Comparison of ENCODE assay signal across 31 cellular contexts in the genomic region with DNA sequence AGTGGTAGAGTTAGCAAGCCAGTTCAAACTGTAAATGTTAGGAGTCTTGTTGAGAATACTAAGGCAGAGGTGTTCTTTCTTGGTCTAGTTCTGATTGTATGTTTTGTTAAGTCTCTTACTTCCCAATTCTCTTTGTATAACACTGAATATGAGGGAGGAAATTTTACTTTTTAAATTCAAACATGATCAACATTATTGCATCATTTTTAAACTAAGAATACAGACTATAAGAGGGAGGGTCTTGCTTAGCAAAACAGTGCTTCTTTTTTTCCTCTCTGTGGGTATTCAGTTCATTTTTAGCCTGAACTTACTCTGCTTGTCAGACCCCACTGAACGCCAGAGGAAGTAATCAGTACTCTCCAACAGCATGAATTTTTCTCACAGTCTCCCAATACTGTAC.
A peak's percentile ranks its signal among the peaks of the same experiment; 100 is the strongest.
DNase-seq lines count a peak whose midpoint lies in the region; ATAC-seq, FAIRE-seq and TF ChIP-seq lines count a peak whose summit lies in the region.
"Had no signal": no experiment of that assay in that cellular context is flagged by ENCODE, and none has a peak within 500 bp of the region (broad histone marks: within the 10 kb centered on the region; RNA-seq: fewer than 3 reads in every experiment).

No MANE protein-coding gene starts in this region.

- TF ChIP-seq CTCF in HepG2 (CRISPR knock-in tag; IDR thresholded peaks at IDR 0.05) (no peak), right lobe of liver (IDR thresholded peaks at IDR 0.05) (no peak), K562 (IDR thresholded peaks at IDR 0.05 in 2 of 3, conservative IDR thresholded peaks at IDR 0.05 in 1 of 3; ENCODE audit: insufficient read depth in 2 of 3, low read depth in 1 of 3, low read length in 3 of 3) (no peak)

- H2AFZ ChIP-seq in HepG2 (ENCODE audit: low read length) (no peak overlapping the region), K562 (ENCODE audit: low read depth, low read length) (no peak overlapping the region)

- no peaks in the 10 kb centered on the region for H3K9me1 ChIP-seq in K562 (ENCODE audit: control insufficient read depth, insufficient read depth, low read length)

- 0% methylated on average over 1 of the region's 1 CpG for WGBS in HepG2 (ENCODE audit: low lambda C conversion rate)
- 33% methylated on average over 1 of the region's 1 CpG for whole genome bisulfite sequencing in right lobe of liver (ENCODE audit: insufficient coverage, low coverage, low lambda C conversion rate, missing lambda C conversion rate)
- 0% methylated on average over 1 of the region's 1 CpG for WGBS in K562 (ENCODE audit: insufficient coverage, low coverage, missing lambda C conversion rate)

- H4K20me1 ChIP-seq in HepG2 (ENCODE audit: insufficient read depth, low read length) (no peaks in the 10 kb centered on the region), K562 (replicated peaks; ENCODE audit: control insufficient read depth, insufficient read depth, low read length) (no peaks in the 10 kb centered on the region)
- H4K20me1 ChIP-seq: BLaER1; BLaER1 treated with 17β-estradiol and CSF1 and Interleukin-3, amounts not matched to agents 10 nM and 100 nM had no signal

- BruUV-seq in HepG2 (replicated peaks; lab: Mats Ljungman, UMichigan) (no TSS peak), K562 (replicated peaks; lab: Mats Ljungman, UMichigan) (no TSS peak)

- H3K9me3 ChIP-seq in HepG2 (ENCODE audit: low read length) = no peaks in the 10 kb centered on the region; the same call in 1 of the 2 replicates
- no peaks in the 10 kb centered on the region for H3K9me3 ChIP-seq in right lobe of liver
- no peaks in the 10 kb centered on the region; the same call in 1 of the 2 replicates for H3K9me3 ChIP-seq in K562 (replicated peaks; ENCODE audit: control insufficient read depth, insufficient read depth, low read depth, low read length)
- H3K9me3 ChIP-seq: A549; BE2C; BLaER1; BLaER1 treated with 17β-estradiol and CSF1 and Interleukin-3, amounts not matched to agents 10 nM and 100 nM; Caco-2 had no signal

- no peak overlapping the region for H3K4me2 ChIP-seq in HepG2 (ENCODE audit: low read depth, low read length)
- H3K4me2 ChIP-seq in K562 (ENCODE audit: insufficient read depth, low read length) = no peak overlapping the region
- H3K4me2 ChIP-seq: A549; BLaER1; BLaER1 treated with 17β-estradiol and CSF1 and Interleukin-3, amounts not matched to agents 10 nM and 100 nM had no signal

- CTCF ChIA-PET in HepG2 (lab: Yijun Ruan, JAX; ENCODE audit: low intra/inter-chr PET ratio, low total read pairs) = no interaction called here
- CTCF ChIA-PET in K562 (lab: Yijun Ruan, JAX; ENCODE audit: low intra/inter-chr PET ratio) = no interaction called here

- in situ Hi-C loops in HepG2 (cut with HindIII; ENCODE audit: extremely low pct_ligation_motif_present, low pct_unique_long_range_greater_than_20kb) (no loop called here), K562 (cut with MboI) (no loop called here)

- H3K27me3 ChIP-seq in HepG2 (ENCODE audit: control insufficient read depth in 1 of 2, insufficient read depth in 2 of 2, low read length in 2 of 2) = no peaks in the 10 kb centered on the region
- no peaks in the 10 kb centered on the region for H3K27me3 ChIP-seq in right lobe of liver
- no peaks in the 10 kb centered on the region for H3K27me3 ChIP-seq in K562 (ENCODE audit: control insufficient read depth in 2 of 2, insufficient read depth in 2 of 2, low read length in 2 of 2)
- H3K27me3 ChIP-seq: BE2C; BLaER1; BLaER1 treated with 17β-estradiol and CSF1 and Interleukin-3, amounts not matched to agents 10 nM and 100 nM had no signal

- H3K4me1 ChIP-seq in HepG2 (ENCODE audit: insufficient read depth, low read length) (no peaks in the 10 kb centered on the region), right lobe of liver (no peaks in the 10 kb centered on the region), K562 (replicated peaks in 1 of 2; ENCODE audit: control insufficient read depth in 2 of 2, insufficient read depth in 2 of 2, low read length in 2 of 2) (no peaks in the 10 kb centered on the region)
- H3K4me1 ChIP-seq: A549; BE2C; BLaER1; BLaER1 treated with 17β-estradiol and CSF1 and Interleukin-3, amounts not matched to agents 10 nM and 100 nM; Caco-2 had no signal

- FAIRE-seq in HepG2 (lab: Jason Lieb, UNC) (no peak), K562 (lab: Jason Lieb, UNC) (no peak)
- FAIRE-seq: A204.1, A549, D721Med had no signal

- intact Hi-C loops in HepG2 (cut with micrococcal nuclease; ENCODE audit: unreplicated experiment) (no loop called here), right lobe of liver (cut with DNase I) (no loop called here), K562 (cut with micrococcal nuclease) (no loop called here)

- TF ChIP-seq EP300 in HepG2 (IDR thresholded peaks at IDR 0.05; ENCODE audit: low read depth in 2 of 2, low read length in 2 of 2) (no peak), HepG2 (CRISPR knock-in tag; IDR thresholded peaks at IDR 0.05; ENCODE audit: borderline replicate concordance) (no peak), K562 (IDR thresholded peaks at IDR 0.05; ENCODE audit: low read length) (no peak)

- TF ChIP-seq RAD21 in HepG2 (CRISPR knock-in tag; IDR thresholded peaks at IDR 0.05) (no peak), K562 (CRISPR knock-in tag; conservative IDR thresholded peaks at IDR 0.05 in 1 of 2, IDR thresholded peaks at IDR 0.05 in 1 of 2) (no peak)

- H3K27ac ChIP-seq in HepG2 (ENCODE audit: extremely low read length, insufficient read depth, low read length) = no peak overlapping the region
- no peak overlapping the region for H3K27ac ChIP-seq in right lobe of liver
- H3K27ac ChIP-seq in K562 (ENCODE audit: extremely low read depth, low read depth, low read length) = no peak overlapping the region
- H3K27ac ChIP-seq: 22Rv1; A549; BLaER1; BLaER1 treated with 17β-estradiol and CSF1 and Interleukin-3, amounts not matched to agents 10 nM and 100 nM; C4-2B had no signal

- POLR2A ChIA-PET in HepG2 (lab: Yijun Ruan, JAX) = no interaction called here
- POLR2A ChIA-PET in K562 (lab: Yijun Ruan, JAX) = no interaction called here

- no peak for DNase-seq in HepG2 (ENCODE audit: low spot score)
- DNase-seq in right lobe of liver = no peak
- no peak for DNase-seq in K562 (ENCODE audit: extremely low read depth in 1 of 4, low spot score in 3 of 4)
- DNase-seq: 8988T; ACHN; AML-193; BE2C; C1 segment of cervical spinal cord; Caco-2; Calu3; CD4-positive, alpha-beta memory T cell; CD4-positive, alpha-beta T cell; CD4-positive, CD25-positive, alpha-beta regulatory T cell; CD8-positive, alpha-beta memory T cell; CD8-positive, alpha-beta T cell; COR-L47; DMS 273 treated with DMSO at 0.1 percent for 48 hours; DMS153; DMS53; DMS79; DMS79 treated with DMSO at 0.1 percent for 48 hours; DND-41; EL had no signal

- H3K79me2 ChIP-seq in HepG2 (ENCODE audit: insufficient read depth, low read length) = no peaks in the 10 kb centered on the region
- no peaks in the 10 kb centered on the region for H3K79me2 ChIP-seq in K562 (ENCODE audit: control insufficient read depth, insufficient read depth, low read length)

- TF ChIP-seq POLR2A in HepG2 (IDR thresholded peaks at IDR 0.05; ENCODE audit: insufficient read depth in 1 of 2, low read depth in 2 of 2, low read length in 2 of 2) = no peak
- no peak for TF ChIP-seq POLR2A in right lobe of liver (IDR thresholded peaks at IDR 0.05)
- TF ChIP-seq POLR2A in K562 (conservative IDR thresholded peaks at IDR 0.05) = no peak

- ATAC-seq in HepG2 (no peak), right lobe of liver (no peak), K562 (no peak), HG02623 (IDR thresholded peaks at IDR 0.05; ENCODE audit: unreplicated experiment) (no peak)
- ATAC-seq: A549; CD8-positive, alpha-beta T cell had no signal

- H3K36me3 ChIP-seq in HepG2 (replicated peaks in 1 of 2; ENCODE audit: control insufficient read depth in 1 of 2, insufficient read depth in 2 of 2, low read length in 2 of 2) = no peaks in the 10 kb centered on the region
- H3K36me3 ChIP-seq in right lobe of liver = no peaks in the 10 kb centered on the region
- H3K36me3 ChIP-seq in K562 (ENCODE audit: control insufficient read depth, insufficient read depth, low read length) = no peaks in the 10 kb centered on the region
- H3K36me3 ChIP-seq: BE2C; BLaER1; BLaER1 treated with 17β-estradiol and CSF1 and Interleukin-3, amounts not matched to agents 10 nM and 100 nM had no signal

- H3K9ac ChIP-seq in HepG2 (ENCODE audit: insufficient read depth, low read depth, low read length) = no peak overlapping the region
- H3K9ac ChIP-seq in K562 (ENCODE audit: insufficient read depth in 1 of 2, low read depth in 2 of 2, low read length in 2 of 2) = no peak overlapping the region
- H3K9ac ChIP-seq: BLaER1; BLaER1 treated with 17β-estradiol and CSF1 and Interleukin-3, amounts not matched to agents 10 nM and 100 nM had no signal

- H3K4me3 ChIP-seq in HepG2 (replicated peaks in 1 of 3; ENCODE audit: insufficient read depth in 1 of 3, low read depth in 2 of 3, low read length in 3 of 3) (no peak overlapping the region), right lobe of liver (no peak overlapping the region), K562 (no peak overlapping the region)
- H3K4me3 ChIP-seq: A549; BLaER1; BLaER1 treated with 17β-estradiol and CSF1 and Interleukin-3, amounts not matched to agents 10 nM and 100 nM had no signal

TF ChIP-seq in HepG2, 621 proteins besides CTCF, POLR2A, EP300 and RAD21 (continues in another document):
- TF ChIP-seq RCOR2 (CRISPR knock-in tag; IDR thresholded peaks at IDR 0.05) = no peak
- TF ChIP-seq GTF3A (CRISPR knock-in tag; conservative IDR thresholded peaks at IDR 0.05) = no peak
- no peak for TF ChIP-seq ZBTB8A (CRISPR knock-in tag; IDR thresholded peaks at IDR 0.05; ENCODE audit: borderline replicate concordance, low read depth)
- TF ChIP-seq ATF7 (IDR thresholded peaks at IDR 0.05) = peak; percentile 56; the same call in 1 of the 2 replicates
- no peak for TF ChIP-seq ATF7 (CRISPR knock-in tag; IDR thresholded peaks at IDR 0.05)
- TF ChIP-seq, protein P1, sequence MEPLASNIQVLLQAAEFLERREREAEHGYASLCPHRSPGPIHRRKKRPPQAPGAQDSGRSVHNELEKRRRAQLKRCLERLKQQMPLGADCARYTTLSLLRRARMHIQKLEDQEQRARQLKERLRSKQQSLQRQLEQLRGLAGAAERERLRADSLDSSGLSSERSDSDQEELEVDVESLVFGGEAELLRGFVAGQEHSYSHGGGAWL (CRISPR knock-in tag; IDR thresholded peaks at IDR 0.05) = no peak

TF ChIP-seq in K562, 482 proteins besides CTCF, POLR2A, EP300 and RAD21 (continues in another document):
- TF ChIP-seq, protein P2, sequence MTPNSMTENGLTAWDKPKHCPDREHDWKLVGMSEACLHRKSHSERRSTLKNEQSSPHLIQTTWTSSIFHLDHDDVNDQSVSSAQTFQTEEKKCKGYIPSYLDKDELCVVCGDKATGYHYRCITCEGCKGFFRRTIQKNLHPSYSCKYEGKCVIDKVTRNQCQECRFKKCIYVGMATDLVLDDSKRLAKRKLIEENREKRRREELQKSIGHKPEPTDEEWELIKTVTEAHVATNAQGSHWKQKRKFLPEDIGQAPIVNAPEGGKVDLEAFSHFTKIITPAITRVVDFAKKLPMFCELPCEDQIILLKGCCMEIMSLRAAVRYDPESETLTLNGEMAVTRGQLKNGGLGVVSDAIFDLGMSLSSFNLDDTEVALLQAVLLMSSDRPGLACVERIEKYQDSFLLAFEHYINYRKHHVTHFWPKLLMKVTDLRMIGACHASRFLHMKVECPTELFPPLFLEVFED (CRISPR knock-in tag; conservative IDR thresholded peaks at IDR 0.05) = no peak
- TF ChIP-seq CEBPG (CRISPR knock-in tag; IDR thresholded peaks at IDR 0.05) (no peak), CEBPG (tag; conservative IDR thresholded peaks at IDR 0.05 in 1 of 2, IDR thresholded peaks at IDR 0.05 in 1 of 2) (peak in 1 of 2 experiments; percentile 58; a peak in 1 of 4 replicates)
